ENCODE assay signal across 31 cellular contexts in the genomic region with DNA sequence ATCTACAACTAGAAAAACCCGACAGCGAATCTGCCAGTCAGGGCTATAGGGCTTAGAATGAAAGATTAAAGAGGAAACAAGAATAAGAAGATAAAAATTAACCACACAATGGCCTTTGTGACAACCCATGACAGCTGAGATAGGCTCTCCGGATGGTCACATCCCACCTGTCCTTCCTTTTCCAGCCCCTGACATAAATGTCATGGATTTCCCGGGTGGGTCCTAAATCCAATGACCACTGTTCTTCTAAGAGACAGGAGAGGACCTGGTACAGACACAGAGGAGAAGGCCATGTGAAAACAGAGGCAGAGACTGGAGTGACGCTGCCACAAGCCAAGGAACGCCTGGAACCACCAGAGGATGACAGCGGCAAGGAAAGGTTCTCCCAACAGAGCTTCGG.
"Had no signal": no experiment of that assay in that cellular context is flagged by ENCODE, and none has a peak within 500 bp of the region (broad histone marks: within the 10 kb centered on the region; RNA-seq: fewer than 3 reads in every experiment).

No MANE protein-coding gene starts in this region.

- H3K27ac Mint-ChIP-seq: activated CD4-positive, alpha-beta memory T cell treated with anti-CD3 and anti-CD28 coated beads for 36 hours; activated CD4-positive, alpha-beta T cell treated with anti-CD3 and anti-CD28 coated beads, Interleukin-2, amount 10 ng/mL, durations not matched to agents 24 days and 14 days; activated naive CD8-positive, alpha-beta T cell; naive B cell; neural progenitor cell; progenitor cell of endocrine pancreas; stimulated activated memory B cell treated with anti-CD40 and anti-IgM and Interleukin-4, amounts not matched to agents 10 μg/mL and 1 μg/mL and 100 μg/mL, for 72 hours; stimulated activated naive CD8-positive, alpha-beta T cell treated with anti-CD3 and anti-CD28 coated beads, Interleukin-15, amount 100 ng/mL, for 72 hours had no signal

- H2AFZ ChIP-seq: neural progenitor cell had no signal

- H3K27ac ChIP-seq: neural progenitor cell, ovary, right lobe of liver, upper lobe of left lung, vagina had no signal

- H3K4me3 Mint-ChIP-seq: activated CD4-positive, alpha-beta memory T cell treated with anti-CD3 and anti-CD28 coated beads for 36 hours; activated CD4-positive, alpha-beta T cell treated with anti-CD3 and anti-CD28 coated beads, Interleukin-2, amount 10 ng/mL, durations not matched to agents 24 days and 14 days; activated naive CD8-positive, alpha-beta T cell; naive B cell; neural progenitor cell; stimulated activated memory B cell treated with anti-CD40 and anti-IgM and Interleukin-4, amounts not matched to agents 10 μg/mL and 1 μg/mL and 100 μg/mL, for 72 hours; stimulated activated naive CD8-positive, alpha-beta T cell treated with anti-CD3 and anti-CD28 coated beads, Interleukin-15, amount 100 ng/mL, for 72 hours had no signal

- H3K9me3 Mint-ChIP-seq: activated CD4-positive, alpha-beta memory T cell treated with anti-CD3 and anti-CD28 coated beads for 36 hours; activated CD4-positive, alpha-beta T cell treated with anti-CD3 and anti-CD28 coated beads, Interleukin-2, amount 10 ng/mL, durations not matched to agents 24 days and 14 days; naive B cell; stimulated activated memory B cell treated with anti-CD40 and anti-IgM and Interleukin-4, amounts not matched to agents 10 μg/mL and 1 μg/mL and 100 μg/mL, for 72 hours; stimulated activated naive CD8-positive, alpha-beta T cell treated with anti-CD3 and anti-CD28 coated beads, Interleukin-15, amount 100 ng/mL, for 72 hours had no signal

- H3K4me1 ChIP-seq: neural progenitor cell had no signal

- H3K4me2 ChIP-seq: neural progenitor cell had no signal

- H3K9me3 ChIP-seq: mucosa of descending colon, ovary, right lobe of liver, upper lobe of left lung, vagina had no signal

- H3K36me3 ChIP-seq: neural progenitor cell, ovary, right lobe of liver, upper lobe of left lung, vagina had no signal

- FAIRE-seq: bronchial epithelial cell, colon, endometrium, frontal cortex had no signal

- H3K27me3 ChIP-seq: neural progenitor cell, ovary, right lobe of liver, upper lobe of left lung, vagina had no signal

- H3K27me3 Mint-ChIP-seq: activated CD4-positive, alpha-beta memory T cell treated with anti-CD3 and anti-CD28 coated beads for 36 hours; activated CD4-positive, alpha-beta T cell treated with anti-CD3 and anti-CD28 coated beads, Interleukin-2, amount 10 ng/mL, durations not matched to agents 24 days and 14 days; activated naive CD8-positive, alpha-beta T cell; naive B cell; progenitor cell of endocrine pancreas; stimulated activated memory B cell treated with anti-CD40 and anti-IgM and Interleukin-4, amounts not matched to agents 10 μg/mL and 1 μg/mL and 100 μg/mL, for 72 hours; stimulated activated naive CD8-positive, alpha-beta T cell treated with anti-CD3 and anti-CD28 coated beads, Interleukin-15, amount 100 ng/mL, for 72 hours had no signal

- H3K4me3 ChIP-seq: lung, mucosa of descending colon, neural progenitor cell, ovary, right lobe of liver, skin epidermis, upper lobe of left lung, vagina had no signal

- H3K9ac ChIP-seq: neural progenitor cell had no signal

- H3K4me1 Mint-ChIP-seq: naive B cell had no signal

- H3K36me3 Mint-ChIP-seq: naive B cell had no signal

- DNase-seq: activated CD4-positive, alpha-beta memory T cell treated with anti-CD3 and anti-CD28 coated beads for 36 hours; activated CD4-positive, alpha-beta T cell treated with anti-CD3 and anti-CD28 coated beads, Interleukin-2, amount 10 ng/mL, durations not matched to agents 24 days and 14 days; activated CD4-positive, CD25-positive, alpha-beta regulatory T cell treated with anti-CD3 and anti-CD28 coated beads, Interleukin-2, amount 50 U/mL, for 72 hours; activated CD8-positive, alpha-beta memory T cell treated with anti-CD3 and anti-CD28 coated beads, Interleukin-2, amount 50 U/mL, for 4 hours; activated naive CD4-positive, alpha-beta T cell treated with Interleukin-2 at 50 U/mL for 16 hours; activated T-cell treated with anti-CD3 and anti-CD28 coated beads, Interleukin-2, amount 50 U/mL, for 1 hour; anterior cingulate cortex; effector CD8-positive, alpha-beta T cell; kidney glomerular epithelial cell; mucosa of descending colon; naive B cell; ovary; right lobe of liver; stimulated activated CD4-positive, alpha-beta T cell treated with anti-CD3 and anti-CD28 coated beads, Interleukin-12 subunit alpha, Interleukin-12 subunit beta, amount 100 ng/mL, for 4 hours; stimulated activated CD4-positive, alpha-beta T cell treated with anti-CD3 and anti-CD28 coated beads, Interleukin-4, amount 100 ng/mL, for 24 hours; stimulated activated naive CD8-positive, alpha-beta T cell treated with anti-CD3 and anti-CD28 coated beads, Interleukin-15, amount 100 ng/mL, for 72 hours; substantia nigra; T-helper 1 cell; upper lobe of left lung had no signal

- ATAC-seq: left lobe of liver; mucosa of descending colon; right lobe of liver; stimulated activated memory B cell treated with anti-CD40 and anti-IgM and Interleukin-4, amounts not matched to agents 10 μg/mL and 1 μg/mL and 100 μg/mL, for 72 hours; stimulated activated naive CD8-positive, alpha-beta T cell treated with anti-CD3 and anti-CD28 coated beads, Interleukin-15, amount 100 ng/mL, for 72 hours had no signal
